In the genomic region with DNA sequence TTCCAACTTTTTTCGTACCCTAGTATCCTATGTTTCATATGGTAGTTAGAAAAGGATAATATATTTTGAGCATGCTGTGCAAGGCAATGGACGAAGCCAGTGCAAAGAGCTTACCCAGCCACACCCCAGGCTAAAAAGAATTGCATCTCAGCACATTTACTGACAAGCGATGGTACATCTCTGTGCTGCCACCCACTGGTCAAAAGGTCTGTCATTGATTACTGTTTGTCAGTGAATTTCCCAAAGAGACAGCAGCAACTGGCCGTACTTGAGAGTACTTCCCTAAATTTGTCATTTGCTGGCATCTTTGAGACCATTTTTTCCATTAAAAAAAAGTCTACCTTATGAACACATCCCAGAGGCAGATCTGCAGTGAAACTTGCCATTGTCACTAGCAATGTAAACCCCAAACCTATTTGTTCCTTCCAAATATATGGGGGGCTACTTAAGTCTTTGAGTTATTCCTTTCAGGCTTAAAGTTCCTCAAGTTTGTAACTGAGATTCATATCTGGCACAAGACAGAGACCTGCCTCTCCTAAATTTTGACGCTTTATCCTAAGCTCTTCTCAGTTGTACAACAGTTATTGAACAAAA, we compare ENCODE assay signal across 8 cellular contexts.
DNase-seq lines count a peak whose midpoint lies in the region; ATAC-seq and TF ChIP-seq lines count a peak whose summit lies in the region.

No MANE protein-coding gene starts in this region.

- H3K36me3 ChIP-seq in body of pancreas (replicated peaks in 1 of 2; ENCODE audit: insufficient read depth in 1 of 2, low read depth in 2 of 2) (no peaks in the 10 kb centered on the region), right lobe of liver (no peaks in the 10 kb centered on the region), osteoblast (ENCODE audit: insufficient read depth, low read length) (no peaks in the 10 kb centered on the region)

- H3K4me1 ChIP-seq in body of pancreas, result no peaks in the 10 kb centered on the region
- H3K4me1 ChIP-seq in right lobe of liver, result no peaks in the 10 kb centered on the region
- no peaks in the 10 kb centered on the region for H3K4me1 ChIP-seq in osteoblast (ENCODE audit: insufficient read depth, low read length)

- in situ Hi-C loops in Caki2 (cut with HindIII; ENCODE audit: low pct_unique_long_range_greater_than_20kb, low sequenced_read_pairs), result no loop called here

- H3K9me3 ChIP-seq in body of pancreas (no peaks in the 10 kb centered on the region), right lobe of liver (no peaks in the 10 kb centered on the region), osteoblast (ENCODE audit: low read depth, low read length) (peaks cover 4% of the 10 kb centered on the region)

- DNase-seq in Caki2 (ENCODE audit: low read depth) (peak; percentile 20), NCI-H524 (lab: John Stamatoyannopoulos, UW) (peak; percentile 54 to 84), body of pancreas (peak; percentile 61 to 76 (median 71)), right lobe of liver (peak in 2 of 3 donors; percentile 50 to 66), mesenteric fat pad (ENCODE audit: low spot score) (no peak), osteoblast (ENCODE audit: insufficient read length, low spot score, missing footprints) (no peak)

- H2AFZ ChIP-seq in osteoblast (ENCODE audit: low read length), result no peak overlapping the region

- intact Hi-C loops in body of pancreas (cut with DNase I), result no loop called here
- intact Hi-C loops in right lobe of liver (cut with DNase I), result no loop called here

- H3K79me2 ChIP-seq in osteoblast (ENCODE audit: insufficient read depth, low read length), result no peaks in the 10 kb centered on the region

- H3K27ac ChIP-seq in body of pancreas (no peak overlapping the region), right lobe of liver (no peak overlapping the region), osteoblast (ENCODE audit: low read depth, low read length) (no peak overlapping the region)

- TF ChIP-seq POLR2A in body of pancreas (IDR thresholded peaks at IDR 0.05) (no peak), right lobe of liver (IDR thresholded peaks at IDR 0.05) (no peak)

- WGBS in body of pancreas, 2 donors, result 53 to 54% methylated on average over 5 of the region's 5 CpGs
- WGBS in right lobe of liver (ENCODE audit: insufficient coverage, low coverage, low lambda C conversion rate, missing lambda C conversion rate), result 28% methylated on average over 5 of the region's 5 CpGs

- H3K4me3 ChIP-seq in body of pancreas, result no peak overlapping the region
- H3K4me3 ChIP-seq in right lobe of liver, result no peak overlapping the region
- H3K4me3 ChIP-seq in osteoblast (ENCODE audit: insufficient read depth, low read length), result no peak overlapping the region

- no peaks in the 10 kb centered on the region for H4K20me1 ChIP-seq in osteoblast (ENCODE audit: insufficient read depth, low read length)

- TF ChIP-seq CTCF in body of pancreas (IDR thresholded peaks at IDR 0.05) (peak in 6 of 7 experiments; percentile 25 to 59 (median 50)), right lobe of liver (IDR thresholded peaks at IDR 0.05) (peak; percentile 47 to 62 (median 53)), osteoblast (IDR thresholded peaks at IDR 0.05; ENCODE audit: extremely low read depth, low read depth, low read length) (no peak)

- ATAC-seq in HG02642 (IDR thresholded peaks at IDR 0.05; ENCODE audit: poor library complexity, unreplicated experiment) (peak; percentile 64), body of pancreas (peak; percentile 45), right lobe of liver (peak; percentile 85 to 95 (median 94)), GM19467 (IDR thresholded peaks at IDR 0.05; ENCODE audit: unreplicated experiment) (no peak)

- H3K27me3 ChIP-seq in body of pancreas (no peaks in the 10 kb centered on the region), right lobe of liver (no peaks in the 10 kb centered on the region), osteoblast (ENCODE audit: insufficient read depth, low read length) (no peaks in the 10 kb centered on the region)

- no peak overlapping the region for H3K4me2 ChIP-seq in osteoblast (ENCODE audit: insufficient read depth, low read length)

Comparison
In these comparisons a context has a peak if more than half of its experiments do, and no peak if none do; other contexts are left out.
1. DNase-seq: peak in Caki2 (single experiment), NCI-H524 (2 of 2), body of pancreas (4 of 4) and right lobe of liver (2 of 3); none in mesenteric fat pad (single experiment) and osteoblast (single experiment).